Comparison of ENCODE assay signal across 1 cellular context in the genomic region with DNA sequence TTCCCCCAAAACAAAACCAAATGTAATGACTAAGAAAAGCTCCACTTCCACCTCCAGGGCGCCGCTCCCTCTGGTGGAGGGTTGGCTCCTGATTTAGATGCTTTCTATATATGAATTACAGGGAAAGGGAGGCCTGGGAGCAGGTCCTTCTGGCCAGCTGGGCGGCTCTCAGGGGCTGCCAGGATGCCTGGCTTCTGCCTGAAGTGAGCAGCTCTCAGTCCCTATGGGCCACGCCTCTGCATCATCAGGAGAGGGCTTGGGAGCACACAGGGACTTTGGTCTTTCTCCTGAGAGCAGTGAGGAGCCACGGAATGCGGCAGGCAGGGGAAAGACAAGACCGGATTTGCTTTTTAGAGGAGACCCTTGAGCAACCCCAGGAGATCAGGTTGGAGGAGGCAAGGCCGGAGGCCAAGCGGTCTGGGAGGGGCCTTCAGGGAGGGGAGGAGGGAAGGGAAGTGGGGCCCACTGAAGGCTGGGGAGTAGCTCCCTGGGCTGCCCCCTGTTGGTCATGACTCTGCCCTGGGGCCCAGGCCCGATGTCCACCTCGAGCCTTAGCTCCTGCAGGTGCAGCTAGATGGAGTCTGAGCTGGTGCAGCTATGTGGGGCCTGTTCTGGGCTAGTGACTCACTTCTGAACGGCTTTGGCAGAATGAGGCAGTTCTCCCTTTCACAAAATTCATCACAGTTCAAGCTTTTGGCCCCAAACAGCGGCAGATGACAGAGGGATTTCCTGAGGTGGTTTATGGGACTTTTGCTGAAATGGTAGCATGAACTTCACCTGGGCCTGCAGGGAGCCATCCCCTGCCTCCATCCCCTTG.
TF ChIP-seq lines count a peak whose summit lies in the region.

No MANE protein-coding gene starts in this region.

TF ChIP-seq in K562, 482 proteins besides CTCF, POLR2A, EP300 and RAD21 (continued from another document and continues in another):
- TF ChIP-seq NFYB (IDR thresholded peaks at IDR 0.05; ENCODE audit: extremely low read depth, insufficient read length) (no peak), TEAD1 (CRISPR knock-in tag; IDR thresholded peaks at IDR 0.05) (peak in 1 of 2 experiments; percentile 33; a peak in 1 of 4 replicates), RCOR1 (IDR thresholded peaks at IDR 0.05; ENCODE audit: borderline replicate concordance in 1 of 2, low read depth in 2 of 2, low read length in 2 of 2) (peak in 1 of 2 experiments; percentile 24; a peak in 1 of 4 replicates), ATF3 (IDR thresholded peaks at IDR 0.05) (no peak), ATF3 (CRISPR knock-in tag; conservative IDR thresholded peaks at IDR 0.05) (no peak), ARNT (IDR thresholded peaks at IDR 0.05) (no peak), USF1 (CRISPR knock-in tag; IDR thresholded peaks at IDR 0.05) (peak; percentile 37; the same call in 1 of the 2 replicates), SMARCC2 (IDR thresholded peaks at IDR 0.05; ENCODE audit: low read depth) (no peak), GTF2B (IDR thresholded peaks at IDR 0.05; ENCODE audit: extremely low read depth, insufficient read length) (no peak), ZC3H11A (IDR thresholded peaks at IDR 0.05; ENCODE audit: low read depth, low read length) (no peak), PHB (CRISPR knock-in tag; IDR thresholded peaks at IDR 0.05) (no peak), ZNF174 (CRISPR knock-in tag; IDR thresholded peaks at IDR 0.05) (no peak), THRAP3 (IDR thresholded peaks at IDR 0.05; ENCODE audit: borderline replicate concordance) (no peak), L3MBTL2 (IDR thresholded peaks at IDR 0.05) (0 out of 2 replicates have a peak, but pooled peaks have one; percentile 21), GTF2E2 (tag; IDR thresholded peaks at IDR 0.05) (no peak), CCAR2 (IDR thresholded peaks at IDR 0.05; ENCODE audit: low read depth, low read length) (no peak), BRD4 (IDR thresholded peaks at IDR 0.05) (no peak), POLR2AphosphoS2 (IDR thresholded peaks at IDR 0.05; ENCODE audit: low read length) (no peak), ZBTB34 (CRISPR knock-in tag; IDR thresholded peaks at IDR 0.05) (no peak), KHSRP (IDR thresholded peaks at IDR 0.05) (no peak), HSF4 (CRISPR knock-in tag; IDR thresholded peaks at IDR 0.05; ENCODE audit: borderline replicate concordance) (no peak), LEF1 (IDR thresholded peaks at IDR 0.05) (no peak), TEAD4 (IDR thresholded peaks at IDR 0.05; ENCODE audit: low read length) (no peak), TEAD4 (CRISPR knock-in tag; IDR thresholded peaks at IDR 0.05; ENCODE audit: borderline replicate concordance) (no peak), SPI1 (IDR thresholded peaks at IDR 0.05; ENCODE audit: borderline replicate concordance, low read depth, low read length) (peak; percentile 58; the same call in 1 of the 2 replicates), ZEB2 (IDR thresholded peaks at IDR 0.05) (no peak), CBFA2T2 (conservative IDR thresholded peaks at IDR 0.05) (no peak), HMG20B (CRISPR knock-in tag; IDR thresholded peaks at IDR 0.05) (no peak), EWSR1 (IDR thresholded peaks at IDR 0.05; ENCODE audit: borderline replicate concordance, low read depth, partially characterized antibody) (no peak), ZNF232 (CRISPR knock-in tag; IDR thresholded peaks at IDR 0.05) (no peak), ZC3H4 (CRISPR knock-in tag; IDR thresholded peaks at IDR 0.05; ENCODE audit: borderline replicate concordance) (no peak), PURB (CRISPR knock-in tag; IDR thresholded peaks at IDR 0.05; ENCODE audit: low read depth) (no peak), HMG20A (CRISPR knock-in tag; conservative IDR thresholded peaks at IDR 0.05) (no peak), MCM7 (IDR thresholded peaks at IDR 0.05) (no peak), ZNF507 (tag; conservative IDR thresholded peaks at IDR 0.05) (no peak), GATAD2A (IDR thresholded peaks at IDR 0.05) (no peak), SNIP1 (IDR thresholded peaks at IDR 0.05; ENCODE audit: low read depth) (peak; percentile 84), FOXA3 (CRISPR knock-in tag; conservative IDR thresholded peaks at IDR 0.05 in 1 of 2, IDR thresholded peaks at IDR 0.05 in 1 of 2) (0 out of 4 replicates have a peak, but pooled peaks of 1 of the 2 experiments have one; percentile 40), MAZ (CRISPR knock-in tag; conservative IDR thresholded peaks at IDR 0.05 in 1 of 2, IDR thresholded peaks at IDR 0.05 in 1 of 2) (peak in 1 of 2 experiments; percentile 68; a peak in 2 of 4 replicates), ZFP36 (IDR thresholded peaks at IDR 0.05; ENCODE audit: low read depth, low read length, partially characterized antibody) (no peak), FOXP1 (CRISPR knock-in tag; IDR thresholded peaks at IDR 0.05) (0 out of 2 replicates have a peak, but pooled peaks have one; percentile 50), EP400 (IDR thresholded peaks at IDR 0.05) (no peak), KLF16 (IDR thresholded peaks at IDR 0.05) (no peak), YY1 (IDR thresholded peaks at IDR 0.05; ENCODE audit: borderline replicate concordance in 1 of 3, control insufficient read depth in 1 of 3, extremely low read depth in 1 of 3, insufficient read depth in 3 of 3, insufficient read length in 1 of 3, insufficient replicate concordance in 2 of 3, low read depth in 1 of 3, low read length in 2 of 3) (peak in 1 of 3 experiments; percentile 37), NCOA4 (IDR thresholded peaks at IDR 0.05; ENCODE audit: partially characterized antibody) (no peak), ZBTB12 (CRISPR knock-in tag; IDR thresholded peaks at IDR 0.05) (no peak), SNRNP70 (optimal IDR thresholded peaks at IDR 0.05; ENCODE audit: low read depth, low read length) (no peak), RNF219 (CRISPR knock-in tag; IDR thresholded peaks at IDR 0.05) (no peak), DPF2 (IDR thresholded peaks at IDR 0.05) (no peak), ZNF134 (CRISPR knock-in tag; conservative IDR thresholded peaks at IDR 0.05) (no peak), JUND (IDR thresholded peaks at IDR 0.05; ENCODE audit: borderline replicate concordance, low read depth, low read length) (0 out of 2 replicates have a peak, but pooled peaks have one; percentile 25), JUND (tag; IDR thresholded peaks at IDR 0.05; ENCODE audit: borderline replicate concordance, low read depth, low read length) (no peak), ARID1B (IDR thresholded peaks at IDR 0.05) (0 out of 2 replicates have a peak, but pooled peaks have one; percentile 13), ZNF121 (CRISPR knock-in tag; conservative IDR thresholded peaks at IDR 0.05) (no peak)
- TF ChIP-seq, protein P1, sequence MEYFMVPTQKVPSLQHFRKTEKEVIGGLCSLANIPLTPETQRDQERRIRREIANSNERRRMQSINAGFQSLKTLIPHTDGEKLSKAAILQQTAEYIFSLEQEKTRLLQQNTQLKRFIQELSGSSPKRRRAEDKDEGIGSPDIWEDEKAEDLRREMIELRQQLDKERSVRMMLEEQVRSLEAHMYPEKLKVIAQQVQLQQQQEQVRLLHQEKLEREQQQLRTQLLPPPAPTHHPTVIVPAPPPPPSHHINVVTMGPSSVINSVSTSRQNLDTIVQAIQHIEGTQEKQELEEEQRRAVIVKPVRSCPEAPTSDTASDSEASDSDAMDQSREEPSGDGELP (CRISPR knock-in tag; IDR thresholded peaks at IDR 0.05; ENCODE audit: borderline replicate concordance) = 0 out of 2 replicates have a peak, but pooled peaks have one; percentile 10
- TF ChIP-seq, protein P2, sequence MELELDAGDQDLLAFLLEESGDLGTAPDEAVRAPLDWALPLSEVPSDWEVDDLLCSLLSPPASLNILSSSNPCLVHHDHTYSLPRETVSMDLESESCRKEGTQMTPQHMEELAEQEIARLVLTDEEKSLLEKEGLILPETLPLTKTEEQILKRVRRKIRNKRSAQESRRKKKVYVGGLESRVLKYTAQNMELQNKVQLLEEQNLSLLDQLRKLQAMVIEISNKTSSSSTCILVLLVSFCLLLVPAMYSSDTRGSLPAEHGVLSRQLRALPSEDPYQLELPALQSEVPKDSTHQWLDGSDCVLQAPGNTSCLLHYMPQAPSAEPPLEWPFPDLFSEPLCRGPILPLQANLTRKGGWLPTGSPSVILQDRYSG (tag; conservative IDR thresholded peaks at IDR 0.05; ENCODE audit: low read depth) = no peak
- TF ChIP-seq, protein P3, sequence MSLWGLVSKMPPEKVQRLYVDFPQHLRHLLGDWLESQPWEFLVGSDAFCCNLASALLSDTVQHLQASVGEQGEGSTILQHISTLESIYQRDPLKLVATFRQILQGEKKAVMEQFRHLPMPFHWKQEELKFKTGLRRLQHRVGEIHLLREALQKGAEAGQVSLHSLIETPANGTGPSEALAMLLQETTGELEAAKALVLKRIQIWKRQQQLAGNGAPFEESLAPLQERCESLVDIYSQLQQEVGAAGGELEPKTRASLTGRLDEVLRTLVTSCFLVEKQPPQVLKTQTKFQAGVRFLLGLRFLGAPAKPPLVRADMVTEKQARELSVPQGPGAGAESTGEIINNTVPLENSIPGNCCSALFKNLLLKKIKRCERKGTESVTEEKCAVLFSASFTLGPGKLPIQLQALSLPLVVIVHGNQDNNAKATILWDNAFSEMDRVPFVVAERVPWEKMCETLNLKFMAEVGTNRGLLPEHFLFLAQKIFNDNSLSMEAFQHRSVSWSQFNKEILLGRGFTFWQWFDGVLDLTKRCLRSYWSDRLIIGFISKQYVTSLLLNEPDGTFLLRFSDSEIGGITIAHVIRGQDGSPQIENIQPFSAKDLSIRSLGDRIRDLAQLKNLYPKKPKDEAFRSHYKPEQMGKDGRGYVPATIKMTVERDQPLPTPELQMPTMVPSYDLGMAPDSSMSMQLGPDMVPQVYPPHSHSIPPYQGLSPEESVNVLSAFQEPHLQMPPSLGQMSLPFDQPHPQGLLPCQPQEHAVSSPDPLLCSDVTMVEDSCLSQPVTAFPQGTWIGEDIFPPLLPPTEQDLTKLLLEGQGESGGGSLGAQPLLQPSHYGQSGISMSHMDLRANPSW (CRISPR knock-in tag; IDR thresholded peaks at IDR 0.05) = 0 out of 2 replicates have a peak, but pooled peaks have one; percentile 33
- TF ChIP-seq, protein P4, sequence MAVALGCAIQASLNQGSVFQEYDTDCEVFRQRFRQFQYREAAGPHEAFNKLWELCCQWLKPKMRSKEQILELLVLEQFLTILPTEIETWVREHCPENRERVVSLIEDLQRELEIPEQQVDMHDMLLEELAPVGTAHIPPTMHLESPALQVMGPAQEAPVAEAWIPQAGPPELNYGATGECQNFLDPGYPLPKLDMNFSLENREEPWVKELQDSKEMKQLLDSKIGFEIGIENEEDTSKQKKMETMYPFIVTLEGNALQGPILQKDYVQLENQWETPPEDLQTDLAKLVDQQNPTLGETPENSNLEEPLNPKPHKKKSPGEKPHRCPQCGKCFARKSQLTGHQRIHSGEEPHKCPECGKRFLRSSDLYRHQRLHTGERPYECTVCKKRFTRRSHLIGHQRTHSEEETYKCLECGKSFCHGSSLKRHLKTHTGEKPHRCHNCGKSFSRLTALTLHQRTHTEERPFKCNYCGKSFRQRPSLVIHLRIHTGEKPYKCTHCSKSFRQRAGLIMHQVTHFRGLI (CRISPR knock-in tag; IDR thresholded peaks at IDR 0.05) = no peak
